11 cellular contexts compared by ENCODE assay signal in genomic region chr9:117703538-117703937, GRCh38. TPM values are rescaled to one million over a fixed set of nuclear protein-coding genes. Genes with fewer than 3 reads are reported as not detected.
DNase-seq lines count a peak whose midpoint lies in the region; ATAC-seq and TF ChIP-seq lines count a peak whose summit lies in the region.
"Had no signal": no experiment of that assay in that cellular context is flagged by ENCODE, and none has a peak within 500 bp of the region (broad histone marks: within the 10 kb centered on the region; RNA-seq: fewer than 3 reads in every experiment).

No MANE protein-coding gene starts in this region.

- intact Hi-C loops in dorsolateral prefrontal cortex (cut with DNase I) = no loop called here

- in situ Hi-C loops in ACHN (cut with HindIII; ENCODE audit: low pct_ligation_motif_present, low pct_unique_long_range_greater_than_20kb, low sequenced_read_pairs) = no loop called here

- DNase-seq in ACHN (peak; percentile 14), dorsolateral prefrontal cortex (no peak), T1000 (lab: John Stamatoyannopoulos, UW) (no peak), NCI-H146 treated with DMSO at 0.1 percent for 48 hours (lab: John Stamatoyannopoulos, UW; ENCODE audit: unreplicated experiment) (no peak)
- DNase-seq: NCI-H524 had no signal

- TF ChIP-seq CTCF in KMS-11 (conservative IDR thresholded peaks at IDR 0.05; ENCODE audit: low read depth, low read length) (no peak), dorsolateral prefrontal cortex (IDR thresholded peaks at IDR 0.05 in 54 of 56, conservative IDR thresholded peaks at IDR 0.05 in 2 of 56; ENCODE audit: low read depth in 1 of 56, partially characterized antibody in 56 of 56) (no peak)

- peak overlapping the region; percentile 74 for H3K4me2 ChIP-seq in KMS-11

- H3K4me3 ChIP-seq in KMS-11 (IDR thresholded peaks at IDR 0.05; ENCODE audit: insufficient read depth, low read depth, low read length) = no peak overlapping the region
- H3K4me3 ChIP-seq in dorsolateral prefrontal cortex = peak overlapping the region in 55 of 59 donors; percentile 22 to 71 (median 53)
- no peak overlapping the region for H3K4me3 ChIP-seq in neuron (ENCODE audit: low read length)

- H3K27ac ChIP-seq in KMS-11 (peak overlapping the region; percentile 60), dorsolateral prefrontal cortex (peak overlapping the region in 58 of 59 donors; percentile 18 to 95 (median 82))
- H3K27ac ChIP-seq: C4-2B had no signal

- H2AFZ ChIP-seq in KMS-11 (ENCODE audit: low read depth) (peak overlapping the region; percentile 82; the same call in 1 of the 2 replicates), neuron (ENCODE audit: low read depth, low read length) (peak overlapping the region; percentile 80)

- H3K9me3 ChIP-seq in neuron (ENCODE audit: low read length) = no peaks in the 10 kb centered on the region

- peak overlapping the region; percentile 36; the same call in 1 of the 2 replicates for H3K9ac ChIP-seq in KMS-11

- H3K27me3 ChIP-seq in KMS-11 (ENCODE audit: insufficient read depth, low read depth) (no peaks in the 10 kb centered on the region), dorsolateral prefrontal cortex (no peaks in the 10 kb centered on the region), neuron (ENCODE audit: insufficient read depth, low read length) (no peaks in the 10 kb centered on the region)

- no peaks in the 10 kb centered on the region for H4K20me1 ChIP-seq in KMS-11 (ENCODE audit: insufficient read depth)

- no peaks in the 10 kb centered on the region for H3K79me2 ChIP-seq in KMS-11 (ENCODE audit: insufficient read depth, low read depth)

- H3K4me1 ChIP-seq in KMS-11 (ENCODE audit: low read depth, poor library complexity, severe bottlenecking) (peaks cover 28% of the 10 kb centered on the region), neuron (ENCODE audit: insufficient read depth, low read length) (peaks cover 15% of the 10 kb centered on the region)

- H3K36me3 ChIP-seq in KMS-11 (ENCODE audit: insufficient read depth) = no peaks in the 10 kb centered on the region
- H3K36me3 ChIP-seq in neuron (ENCODE audit: insufficient read depth, low read length) = no peaks in the 10 kb centered on the region

- ATAC-seq in GM21723 (IDR thresholded peaks at IDR 0.05; ENCODE audit: unreplicated experiment) = no peak
- no peak for ATAC-seq in GM21529 (IDR thresholded peaks at IDR 0.05; ENCODE audit: unreplicated experiment)

RNA-seq across cellular contexts. Expression of gene TLR4, which starts 0.7 kb away (rescaled TPM):
- 10 to 100 TPM in 119 of 120 experiments, 1 to 10 TPM in 1; 8.4 to 73.4 (median 26.8) TPM for total RNA-seq in dorsolateral prefrontal cortex
- total RNA-seq: activated CD8-positive, alpha-beta memory T cell treated with anti-CD3 and anti-CD28 coated beads for 36 hours had no signal

Comparison
In these comparisons a context has a peak if more than half of its experiments do, and no peak if none do; other contexts are left out.
1. H3K4me3 ChIP-seq: peak in dorsolateral prefrontal cortex (55 of 59); none in KMS-11 (single experiment) and neuron (single experiment).